Comparison of ENCODE assay signal across 9 cellular contexts in genomic region chr19:58581227-58582141, GRCh38. TPM values are rescaled to one million over a fixed set of nuclear protein-coding genes. Genes with fewer than 3 reads are reported as not detected.
DNase-seq lines count a peak whose midpoint lies in the region; ATAC-seq, FAIRE-seq and TF ChIP-seq lines count a peak whose summit lies in the region.
"Had no signal": no experiment of that assay in that cellular context is flagged by ENCODE, and none has a peak within 500 bp of the region (broad histone marks: within the 10 kb centered on the region; RNA-seq: fewer than 3 reads in every experiment).

No MANE protein-coding gene starts in this region.

- no peak for TF ChIP-seq POLR2A in HepG2 (IDR thresholded peaks at IDR 0.05; ENCODE audit: insufficient read depth in 1 of 2, low read depth in 2 of 2, low read length in 2 of 2)

- H3K27me3 Mint-ChIP-seq in CD14-positive monocyte (ENCODE audit: low read depth in 3 of 3): peaks cover 0 to 5% (median 3%) of the 10 kb centered on the region in 3 donors

- TF ChIP-seq CTCF in CD14-positive monocyte (IDR thresholded peaks at IDR 0.05) (peak; percentile 96), HepG2 (CRISPR knock-in tag; IDR thresholded peaks at IDR 0.05) (peak; percentile 67)

- peak overlapping the region in 4 of 7 donors; percentile 30 to 71 (median 38) for H3K27ac Mint-ChIP-seq in CD14-positive monocyte

- H3K4me1 ChIP-seq in HepG2 (ENCODE audit: insufficient read depth, low read length): no peaks in the 10 kb centered on the region; the same call in 1 of the 2 replicates
- H3K4me1 ChIP-seq: HAP-1 had no signal

- H3K36me3 Mint-ChIP-seq in CD14-positive monocyte: peaks cover 31 to 41% of the 10 kb centered on the region in 2 donors

- no peak overlapping the region for H3K27ac ChIP-seq in HepG2 (ENCODE audit: extremely low read length, insufficient read depth, low read length)

- no peak overlapping the region for H3K4me3 ChIP-seq in HepG2 (replicated peaks in 1 of 3; ENCODE audit: insufficient read depth in 1 of 3, low read depth in 2 of 3, low read length in 3 of 3)
- H3K4me3 ChIP-seq: HAP-1 had no signal

- TF ChIP-seq EP300 in HepG2 (IDR thresholded peaks at IDR 0.05; ENCODE audit: low read depth in 2 of 2, low read length in 2 of 2): no peak
- no peak for TF ChIP-seq EP300 in HepG2 (CRISPR knock-in tag; IDR thresholded peaks at IDR 0.05; ENCODE audit: borderline replicate concordance)

- no peaks in the 10 kb centered on the region for H3K27me3 ChIP-seq in HepG2 (ENCODE audit: control insufficient read depth in 1 of 2, insufficient read depth in 2 of 2, low read length in 2 of 2)

- no peak for TF ChIP-seq RAD21 in HepG2 (CRISPR knock-in tag; IDR thresholded peaks at IDR 0.05)

- POLR2A ChIA-PET in HepG2 (lab: Yijun Ruan, JAX): no interaction called here

- CTCF ChIA-PET in HepG2 (lab: Yijun Ruan, JAX; ENCODE audit: low intra/inter-chr PET ratio, low total read pairs): no interaction called here

- H2AFZ ChIP-seq in HepG2 (ENCODE audit: low read length): no peak overlapping the region

- peak; percentile 90 for DNase-seq in CD14-positive monocyte (ENCODE audit: low spot score)
- peak; percentile 89 for DNase-seq in HCEC 1CT
- DNase-seq in T-helper 9 cell: peak; percentile 85
- peak; percentile 87 for DNase-seq in cerebellar cortex (ENCODE audit: low spot score)
- DNase-seq in HepG2 (ENCODE audit: low spot score): peak; percentile 16
- DNase-seq in stimulated activated CD4-positive, alpha-beta T cell treated with anti-CD3 and anti-CD28 coated beads, Interleukin-4, amount 100 ng/mL, for 4 hours: peak; percentile 84 to 85
- DNase-seq in NOMO-1 (lab: John Stamatoyannopoulos, UW; ENCODE audit: unreplicated experiment in 2 of 2): no peak
- DNase-seq in NCI-H187 (lab: John Stamatoyannopoulos, UW): no peak

- FAIRE-seq in HepG2 (lab: Jason Lieb, UNC): no peak

- H3K9me3 Mint-ChIP-seq in CD14-positive monocyte: peaks cover 0 to 2% (median 0%) of the 10 kb centered on the region in 7 donors

- H3K79me2 ChIP-seq in HepG2 (ENCODE audit: insufficient read depth, low read length): no peaks in the 10 kb centered on the region

- H3K4me3 Mint-ChIP-seq in CD14-positive monocyte: no peak overlapping the region

- in situ Hi-C loops in HepG2 (cut with HindIII; ENCODE audit: extremely low pct_ligation_motif_present, low pct_unique_long_range_greater_than_20kb): no loop called here

- no peaks in the 10 kb centered on the region for H4K20me1 ChIP-seq in HepG2 (ENCODE audit: insufficient read depth, low read length)

- peaks cover 5 to 13% of the 10 kb centered on the region in 2 experiments; a peak in 4 of 5 replicates for H3K36me3 ChIP-seq in HepG2 (replicated peaks in 1 of 2; ENCODE audit: control insufficient read depth in 1 of 2, insufficient read depth in 2 of 2, low read length in 2 of 2)

- WGBS in HepG2 (ENCODE audit: low lambda C conversion rate): 98% methylated on average over 48 of the region's 62 CpGs

- H3K9ac ChIP-seq in HepG2 (ENCODE audit: insufficient read depth, low read depth, low read length): no peak overlapping the region

- intact Hi-C loops in CD14-positive monocyte (cut with micrococcal nuclease) (no loop called here), HepG2 (cut with micrococcal nuclease; ENCODE audit: unreplicated experiment) (no loop called here)

- no peak overlapping the region for H3K4me2 ChIP-seq in HepG2 (ENCODE audit: low read depth, low read length)

- peaks cover 12% of the 10 kb centered on the region for H3K4me1 Mint-ChIP-seq in CD14-positive monocyte

- no TSS peak for BruUV-seq in HepG2 (replicated peaks; lab: Mats Ljungman, UMichigan)

- ATAC-seq in HepG2: peak; percentile 46

- H3K9me3 ChIP-seq in HepG2 (ENCODE audit: low read length): no peaks in the 10 kb centered on the region
- H3K9me3 ChIP-seq: HAP-1 had no signal

RNA-seq across cellular contexts. Expression of gene MZF1, which starts 8.3 kb away (rescaled TPM):
- polyA plus RNA-seq in CD14-positive monocyte: 1 to 10 TPM; 1.6 to 1.7 TPM
- 1.3 and 3.1 TPM in 2 replicates for total RNA-seq in HepG2 (2016; rRNA removed; fragmentation: Illumina TruSeq; extraction: Trizol)
- 0.97 and 1.1 TPM in 2 replicates for total RNA-seq in HepG2 (2016; cell fraction: cytosol; rRNA removed; fragmentation: Illumina TruSeq; extraction: Trizol; ENCODE audit: low read depth)
- 1.0 and 3.4 TPM in 2 replicates for total RNA-seq in HepG2 (2016; cell fraction: insoluble cytoplasmic fraction; rRNA removed; fragmentation: Illumina TruSeq; extraction: Trizol)
- total RNA-seq in HepG2 (2016; cell fraction: membrane; rRNA removed; fragmentation: Illumina TruSeq; extraction: Trizol): 1.1 and 1.4 TPM in 2 replicates
- total RNA-seq in HepG2 (2016; cell fraction: nucleus; rRNA removed; fragmentation: Illumina TruSeq; extraction: Trizol): 3.8 and 4.3 TPM in 2 replicates
- polyA plus RNA-seq in HepG2 (2011; rRNA removed): 8.1 and 10.0 TPM in 2 replicates
- 3.4 and 6.6 TPM in 2 replicates for polyA plus RNA-seq in HepG2 (2011; cell fraction: cytosol; rRNA removed)
- polyA plus RNA-seq in HepG2 (2011; cell fraction: nucleus; rRNA removed): 73.5 and 84.6 TPM in 2 replicates
- polyA plus RNA-seq in HepG2 (2012): 4.8 and 6.6 TPM in 2 replicates
- 0.12 and 0.23 TPM in 2 replicates for polyA plus RNA-seq in HepG2 (2016; cell fraction: cytosol; fragmentation: Illumina TruSeq; extraction: Trizol; ENCODE audit: low read depth)
- 1.3 and 1.5 TPM in 2 replicates for polyA plus RNA-seq in HepG2 (2016; cell fraction: insoluble cytoplasmic fraction; fragmentation: Illumina TruSeq; extraction: Trizol; ENCODE audit: low read depth)
- 0.18 and 0.57 TPM in 2 replicates for polyA plus RNA-seq in HepG2 (2016; cell fraction: membrane; fragmentation: Illumina TruSeq; extraction: Trizol; ENCODE audit: low read depth)
- 15.9 and 16.0 TPM in 2 replicates for polyA plus RNA-seq in HepG2 (2016; cell fraction: nucleus; fragmentation: Illumina TruSeq; extraction: Trizol; ENCODE audit: insufficient read depth, low read depth)
- polyA minus RNA-seq in HepG2 (2011; rRNA and poly(A)+ RNA removed; ENCODE audit: low replicate concordance): 12.8 and 32.3 TPM in 2 replicates
- 1.9 and 3.2 TPM in 2 replicates for polyA minus RNA-seq in HepG2 (2011; cell fraction: cytosol; rRNA and poly(A)+ RNA removed)
- polyA minus RNA-seq in HepG2 (2011; cell fraction: nucleus; rRNA and poly(A)+ RNA removed): 11.1 and 11.8 TPM in 2 replicates

RNA-seq across cellular contexts. Expression of gene UBE2M, which starts 23.1 kb away (rescaled TPM):
- polyA plus RNA-seq in CD14-positive monocyte (10 to 100 TPM in 1 of 2 donors, 1 to 10 TPM in 1; 7.8 to 14.3 TPM), HepG2 (2011; rRNA removed) (50.3 and 55.5 TPM in 2 replicates)
- total RNA-seq in HepG2 (2016; rRNA removed; fragmentation: Illumina TruSeq; extraction: Trizol): 29.5 and 36.2 TPM in 2 replicates
- 14.2 and 15.5 TPM in 2 replicates for total RNA-seq in HepG2 (2016; cell fraction: cytosol; rRNA removed; fragmentation: Illumina TruSeq; extraction: Trizol; ENCODE audit: low read depth)
- 25.4 and 36.1 TPM in 2 replicates for total RNA-seq in HepG2 (2016; cell fraction: insoluble cytoplasmic fraction; rRNA removed; fragmentation: Illumina TruSeq; extraction: Trizol)
- total RNA-seq in HepG2 (2016; cell fraction: membrane; rRNA removed; fragmentation: Illumina TruSeq; extraction: Trizol): 26.0 and 30.0 TPM in 2 replicates
- 14.4 and 19.6 TPM in 2 replicates for total RNA-seq in HepG2 (2016; cell fraction: nucleus; rRNA removed; fragmentation: Illumina TruSeq; extraction: Trizol)
- 32.0 and 34.7 TPM in 2 replicates for polyA plus RNA-seq in HepG2 (2011; cell fraction: cytosol; rRNA removed)
- 59.9 and 61.9 TPM in 2 replicates for polyA plus RNA-seq in HepG2 (2011; cell fraction: nucleus; rRNA removed)
- polyA plus RNA-seq in HepG2 (2012): 47.3 and 47.7 TPM in 2 replicates
- 22.8 and 27.9 TPM in 2 replicates for polyA plus RNA-seq in HepG2 (2016; cell fraction: cytosol; fragmentation: Illumina TruSeq; extraction: Trizol; ENCODE audit: low read depth)
- polyA plus RNA-seq in HepG2 (2016; cell fraction: insoluble cytoplasmic fraction; fragmentation: Illumina TruSeq; extraction: Trizol; ENCODE audit: low read depth): 54.2 and 62.5 TPM in 2 replicates
- 30.4 and 40.6 TPM in 2 replicates for polyA plus RNA-seq in HepG2 (2016; cell fraction: membrane; fragmentation: Illumina TruSeq; extraction: Trizol; ENCODE audit: low read depth)
- 53.2 and 66.7 TPM in 2 replicates for polyA plus RNA-seq in HepG2 (2016; cell fraction: nucleus; fragmentation: Illumina TruSeq; extraction: Trizol; ENCODE audit: insufficient read depth, low read depth)
- polyA minus RNA-seq in HepG2 (2011; rRNA and poly(A)+ RNA removed; ENCODE audit: low replicate concordance): 39.7 and 154 TPM in 2 replicates
- polyA minus RNA-seq in HepG2 (2011; cell fraction: cytosol; rRNA and poly(A)+ RNA removed): 26.9 and 27.3 TPM in 2 replicates
- 20.8 and 23.0 TPM in 2 replicates for polyA minus RNA-seq in HepG2 (2011; cell fraction: nucleus; rRNA and poly(A)+ RNA removed)

RNA-seq across cellular contexts. Expression of gene CHMP2A, which starts 26.6 kb away (rescaled TPM):
- 100 to 1,000 TPM; 290 to 323 TPM for polyA plus RNA-seq in CD14-positive monocyte
- 55.0 and 70.9 TPM in 2 replicates for total RNA-seq in HepG2 (2016; rRNA removed; fragmentation: Illumina TruSeq; extraction: Trizol)
- total RNA-seq in HepG2 (2016; cell fraction: cytosol; rRNA removed; fragmentation: Illumina TruSeq; extraction: Trizol; ENCODE audit: low read depth): 45.6 and 61.8 TPM in 2 replicates
- 56.2 and 72.4 TPM in 2 replicates for total RNA-seq in HepG2 (2016; cell fraction: insoluble cytoplasmic fraction; rRNA removed; fragmentation: Illumina TruSeq; extraction: Trizol)
- total RNA-seq in HepG2 (2016; cell fraction: membrane; rRNA removed; fragmentation: Illumina TruSeq; extraction: Trizol): 35.3 and 50.0 TPM in 2 replicates
- total RNA-seq in HepG2 (2016; cell fraction: nucleus; rRNA removed; fragmentation: Illumina TruSeq; extraction: Trizol): 22.1 and 25.7 TPM in 2 replicates
- 49.7 and 51.4 TPM in 2 replicates for polyA plus RNA-seq in HepG2 (2011; rRNA removed)
- polyA plus RNA-seq in HepG2 (2011; cell fraction: cytosol; rRNA removed): 61.9 and 66.7 TPM in 2 replicates
- 108 and 113 TPM in 2 replicates for polyA plus RNA-seq in HepG2 (2011; cell fraction: nucleus; rRNA removed)
- polyA plus RNA-seq in HepG2 (2012): 41.7 and 46.0 TPM in 2 replicates
- polyA plus RNA-seq in HepG2 (2016; cell fraction: cytosol; fragmentation: Illumina TruSeq; extraction: Trizol; ENCODE audit: low read depth): 56.7 and 73.4 TPM in 2 replicates
- polyA plus RNA-seq in HepG2 (2016; cell fraction: insoluble cytoplasmic fraction; fragmentation: Illumina TruSeq; extraction: Trizol; ENCODE audit: low read depth): 88.0 and 94.2 TPM in 2 replicates
- polyA plus RNA-seq in HepG2 (2016; cell fraction: membrane; fragmentation: Illumina TruSeq; extraction: Trizol; ENCODE audit: low read depth): 38.7 and 48.0 TPM in 2 replicates
- polyA plus RNA-seq in HepG2 (2016; cell fraction: nucleus; fragmentation: Illumina TruSeq; extraction: Trizol; ENCODE audit: insufficient read depth, low read depth): 55.6 and 56.2 TPM in 2 replicates
- 46.3 and 131 TPM in 2 replicates for polyA minus RNA-seq in HepG2 (2011; rRNA and poly(A)+ RNA removed; ENCODE audit: low replicate concordance)
- 25.4 and 27.7 TPM in 2 replicates for polyA minus RNA-seq in HepG2 (2011; cell fraction: cytosol; rRNA and poly(A)+ RNA removed)
- 21.0 and 24.5 TPM in 2 replicates for polyA minus RNA-seq in HepG2 (2011; cell fraction: nucleus; rRNA and poly(A)+ RNA removed)

RNA-seq across cellular contexts. Expression of gene TRIM28, which starts 37.6 kb away (rescaled TPM):
- polyA plus RNA-seq in CD14-positive monocyte (10 to 100 TPM; 16.2 to 35.0 TPM), HepG2 (2011; rRNA removed) (439 and 461 TPM in 2 replicates)
- 302 and 361 TPM in 2 replicates for total RNA-seq in HepG2 (2016; rRNA removed; fragmentation: Illumina TruSeq; extraction: Trizol)
- total RNA-seq in HepG2 (2016; cell fraction: cytosol; rRNA removed; fragmentation: Illumina TruSeq; extraction: Trizol; ENCODE audit: low read depth): 29.3 and 34.8 TPM in 2 replicates
- total RNA-seq in HepG2 (2016; cell fraction: insoluble cytoplasmic fraction; rRNA removed; fragmentation: Illumina TruSeq; extraction: Trizol): 282 and 373 TPM in 2 replicates
- total RNA-seq in HepG2 (2016; cell fraction: membrane; rRNA removed; fragmentation: Illumina TruSeq; extraction: Trizol): 118 and 119 TPM in 2 replicates
- total RNA-seq in HepG2 (2016; cell fraction: nucleus; rRNA removed; fragmentation: Illumina TruSeq; extraction: Trizol): 266 and 307 TPM in 2 replicates
- polyA plus RNA-seq in HepG2 (2011; cell fraction: cytosol; rRNA removed): 192 and 284 TPM in 2 replicates
- 913 and 1,149 TPM in 2 replicates for polyA plus RNA-seq in HepG2 (2011; cell fraction: nucleus; rRNA removed)
- 400 and 525 TPM in 2 replicates for polyA plus RNA-seq in HepG2 (2012)
- 31.8 and 43.0 TPM in 2 replicates for polyA plus RNA-seq in HepG2 (2016; cell fraction: cytosol; fragmentation: Illumina TruSeq; extraction: Trizol; ENCODE audit: low read depth)
- polyA plus RNA-seq in HepG2 (2016; cell fraction: insoluble cytoplasmic fraction; fragmentation: Illumina TruSeq; extraction: Trizol; ENCODE audit: low read depth): 296 and 460 TPM in 2 replicates
- polyA plus RNA-seq in HepG2 (2016; cell fraction: membrane; fragmentation: Illumina TruSeq; extraction: Trizol; ENCODE audit: low read depth): 94.7 and 105 TPM in 2 replicates
- 574 and 592 TPM in 2 replicates for polyA plus RNA-seq in HepG2 (2016; cell fraction: nucleus; fragmentation: Illumina TruSeq; extraction: Trizol; ENCODE audit: insufficient read depth, low read depth)
- 1,983 and 2,170 TPM in 2 replicates for polyA minus RNA-seq in HepG2 (2011; rRNA and poly(A)+ RNA removed; ENCODE audit: low replicate concordance)
- polyA minus RNA-seq in HepG2 (2011; cell fraction: cytosol; rRNA and poly(A)+ RNA removed): 465 and 488 TPM in 2 replicates
- 351 and 419 TPM in 2 replicates for polyA minus RNA-seq in HepG2 (2011; cell fraction: nucleus; rRNA and poly(A)+ RNA removed)

Comparison
In these comparisons a context has a peak if more than half of its experiments do, and no peak if none do; other contexts are left out.
1. DNase-seq: peak in CD14-positive monocyte (single experiment), HCEC 1CT (single experiment), T-helper 9 cell (single experiment), cerebellar cortex (single experiment), HepG2 (single experiment) and stimulated activated CD4-positive, alpha-beta T cell treated with anti-CD3 and anti-CD28 coated beads, Interleukin-4, amount 100 ng/mL, for 4 hours (2 of 2); none in NOMO-1 (0 of 2) and NCI-H187 (0 of 2).